Comparison of ENCODE assay signal across 8 cellular contexts in the genomic region with DNA sequence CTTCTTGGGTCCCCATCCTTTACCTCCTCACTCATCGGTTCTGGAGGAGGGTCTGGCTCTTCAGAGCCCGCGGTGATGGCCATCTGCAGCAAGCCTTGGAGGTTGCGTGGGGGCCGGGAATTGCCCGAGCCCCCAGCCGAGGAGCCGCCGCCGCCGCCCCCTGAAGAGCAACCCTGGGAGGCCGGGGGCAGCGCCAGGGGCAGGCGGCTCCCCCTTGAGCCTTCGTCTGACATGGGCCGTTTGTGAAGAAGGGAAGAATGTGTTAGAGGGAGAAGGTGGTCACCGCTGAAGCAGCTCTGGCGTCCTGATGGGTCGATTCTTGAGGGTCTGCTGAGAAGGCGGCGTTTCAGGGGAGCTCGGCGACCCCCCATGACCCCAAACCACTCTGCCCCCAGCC. TPM values are rescaled to one million over a fixed set of nuclear protein-coding genes. Genes with fewer than 3 reads are reported as not detected.
DNase-seq lines count a peak whose midpoint lies in the region; ATAC-seq, FAIRE-seq and TF ChIP-seq lines count a peak whose summit lies in the region.

No MANE protein-coding gene starts in this region.

- no peak overlapping the region for H2BK20ac ChIP-seq in H1 (ENCODE audit: low read length)

- peak overlapping the region; percentile 67 to 80 (median 76) for H3K9ac ChIP-seq in BLaER1 treated with 17β-estradiol and CSF1 and Interleukin-3, amounts not matched to agents 10 nM and 100 nM
- peak overlapping the region; percentile 80 for H3K9ac ChIP-seq in NT2/D1 (ENCODE audit: insufficient read length, low read depth)
- peak overlapping the region in 3 of 4 experiments; percentile 54 to 86 (median 86); a peak in 6 of 7 replicates for H3K9ac ChIP-seq in H1 (replicated peaks in 1 of 4; ENCODE audit: extremely low read depth in 1 of 4, low read depth in 3 of 4, low read length in 3 of 4)

- H3K9me3 Mint-ChIP-seq in neural crest cell = no peaks in the 10 kb centered on the region

- no peak overlapping the region for H2BK120ac ChIP-seq in H1 (replicated peaks; ENCODE audit: low read depth, low read length)

- H2AK5ac ChIP-seq in H1 (ENCODE audit: low read depth, low read length) = no peak overlapping the region

- H4K5ac ChIP-seq in H1 (ENCODE audit: insufficient read length, low read depth, low read length) = no peak overlapping the region

- peaks cover 36% of the 10 kb centered on the region for H3K4me1 Mint-ChIP-seq in neural crest cell

- peaks cover 40 to 61% (median 58%) of the 10 kb centered on the region in 10 experiments for H3K4me1 ChIP-seq in BLaER1 treated with 17β-estradiol and CSF1 and Interleukin-3, amounts not matched to agents 10 nM and 100 nM
- no peaks in the 10 kb centered on the region for H3K4me1 ChIP-seq in NT2/D1 (ENCODE audit: insufficient read depth, insufficient read length)
- H3K4me1 ChIP-seq in H1 (replicated peaks in 1 of 4; ENCODE audit: control insufficient read depth in 3 of 4, insufficient read depth in 4 of 4, low read length in 3 of 4) = peaks cover 3 to 19% (median 7%) of the 10 kb centered on the region in 4 experiments

- no peak for ATAC-seq in GM19023 (IDR thresholded peaks at IDR 0.05; ENCODE audit: unreplicated experiment)

- H4K91ac ChIP-seq in H1 (replicated peaks; ENCODE audit: insufficient read length, low read length) = no peak overlapping the region

- H4K8ac ChIP-seq in H1 (ENCODE audit: extremely low read depth, insufficient read depth, low read length) = peak overlapping the region; percentile 95; the same call in 1 of the 2 replicates

- POLR2A ChIA-PET in H1 (lab: Charles Lee; ENCODE audit: partially characterized antibody) = interaction anchor here (1.0 to 5.9 kb wide), 9 partner anchors 16 to 325 kb away, joined by 3 to 28 read pairs (median 5); partner anchors contain the start of genes PPP1R12C, PPP6R1 and UBE2S

- TF ChIP-seq RAD21 in H1 (IDR thresholded peaks at IDR 0.05 in 1 of 2, conservative IDR thresholded peaks at IDR 0.05 in 1 of 2; ENCODE audit: low read depth in 2 of 2, low read length in 2 of 2) = no peak

- H3K4ac ChIP-seq in H1 (replicated peaks; ENCODE audit: insufficient read length, low read depth, low read length) = no peak overlapping the region

- WGBS in H1 (ENCODE audit: extremely low coverage in 1 of 2, insufficient coverage in 1 of 2, insufficient read length in 1 of 2, insufficient replicate concordance in 2 of 2, low coverage in 1 of 2, low lambda C conversion rate in 2 of 2, missing lambda C conversion rate in 1 of 2), 2 experiments = 5% methylated on average over 23 of the region's 23 CpGs; no CpG with 5 or more reads in 1 of the 2 experiments

- no peak overlapping the region for H2BK15ac ChIP-seq in H1 (ENCODE audit: low read length)

- no peak overlapping the region for H3K23ac ChIP-seq in H1 (ENCODE audit: insufficient read length)

- H3K79me2 ChIP-seq in H1 (ENCODE audit: control insufficient read depth in 1 of 2, insufficient read depth in 2 of 2, low read length in 2 of 2) = peaks cover 3 to 6% of the 10 kb centered on the region in 2 experiments; a peak in 3 of 4 replicates

- H2BK5ac ChIP-seq in H1 (ENCODE audit: low read depth, low read length) = peak overlapping the region; percentile 90; the same call in 1 of the 2 replicates

- 0 out of 22 replicates have a peak, but pooled peaks cover 0 to 6% (median 0%) of the 10 kb centered on the region in 11 experiments for H4K20me1 ChIP-seq in BLaER1 treated with 17β-estradiol and CSF1 and Interleukin-3, amounts not matched to agents 10 nM and 100 nM
- peaks cover 3 to 4% of the 10 kb centered on the region in 2 experiments for H4K20me1 ChIP-seq in H1 (replicated peaks in 1 of 2; ENCODE audit: control insufficient read depth in 1 of 2, insufficient read depth in 2 of 2, low read length in 2 of 2)

- H3K4me3 ChIP-seq in BLaER1 treated with 17β-estradiol and CSF1 and Interleukin-3, amounts not matched to agents 10 nM and 100 nM = peak overlapping the region; percentile 56 to 79 (median 65)
- H3K4me3 ChIP-seq in NT2/D1 (ENCODE audit: insufficient read length, low read depth) = peak overlapping the region; percentile 78
- H3K4me3 ChIP-seq in H1 (ENCODE audit: extremely low read depth in 1 of 4, insufficient read depth in 2 of 4, low read depth in 3 of 4, low read length in 4 of 4) = peak overlapping the region; percentile 71 to 98 (median 90)

- H3K36me3 Mint-ChIP-seq in neural crest cell (ENCODE audit: low read depth) = peaks cover 3% of the 10 kb centered on the region

- no peak overlapping the region for H3K14ac ChIP-seq in H1 (ENCODE audit: insufficient read length)

- TF ChIP-seq EP300 in H1 (IDR thresholded peaks at IDR 0.05; ENCODE audit: borderline replicate concordance in 1 of 2, low read depth in 2 of 2, low read length in 2 of 2) = no peak

- peak overlapping the region; percentile 47 to 82 (median 76) for H3K27ac ChIP-seq in BLaER1 treated with 17β-estradiol and CSF1 and Interleukin-3, amounts not matched to agents 10 nM and 100 nM
- peak overlapping the region; percentile 85 for H3K27ac ChIP-seq in H1 (ENCODE audit: low read depth, low read length)

- CTCF ChIA-PET in H1 (lab: Charles Lee; ENCODE audit: partially characterized antibody) = interaction anchor here (1.4 to 1.5 kb wide), 2 partner anchors 11 to 24 kb away, joined by 4 to 6 read pairs; no protein-coding TSS in a partner anchor

- H2BK12ac ChIP-seq in H1 (ENCODE audit: low read depth, low read length) = no peak overlapping the region

- H3K4me2 ChIP-seq in BLaER1 treated with 17β-estradiol and CSF1 and Interleukin-3, amounts not matched to agents 10 nM and 100 nM = peak overlapping the region; percentile 79 to 98 (median 94)
- H3K4me2 ChIP-seq in H1 (ENCODE audit: insufficient read depth in 1 of 2, low read depth in 2 of 2, low read length in 2 of 2) = peak overlapping the region; percentile 86 to 87

- no peaks in the 10 kb centered on the region for H3K9me3 ChIP-seq in BLaER1 treated with 17β-estradiol and CSF1 and Interleukin-3, amounts not matched to agents 10 nM and 100 nM (replicated peaks in 1 of 11)
- H3K9me3 ChIP-seq in NT2/D1 (ENCODE audit: insufficient read depth, low read length) = no peaks in the 10 kb centered on the region
- H3K9me3 ChIP-seq in H1 (ENCODE audit: insufficient read depth in 2 of 2, low read depth in 1 of 2, low read length in 1 of 2) = no peaks in the 10 kb centered on the region; a peak in 1 of 4 replicates

- H3K27me3 Mint-ChIP-seq in neural crest cell (ENCODE audit: low read depth) = no peaks in the 10 kb centered on the region

- H2AFZ ChIP-seq in H1 (ENCODE audit: low read length) = peak overlapping the region; percentile 87; the same call in 1 of the 2 replicates

- peaks cover 4% of the 10 kb centered on the region; the same call in 1 of the 2 replicates for H3K79me1 ChIP-seq in H1 (ENCODE audit: low read depth, low read length)

- peaks cover 0 to 31% (median 19%) of the 10 kb centered on the region in 11 experiments; a peak in 20 of 22 replicates for H3K36me3 ChIP-seq in BLaER1 treated with 17β-estradiol and CSF1 and Interleukin-3, amounts not matched to agents 10 nM and 100 nM
- peaks cover 26% of the 10 kb centered on the region for H3K36me3 ChIP-seq in NT2/D1 (ENCODE audit: insufficient read depth, insufficient read length, low read length)
- peaks cover 0 to 9% (median 4%) of the 10 kb centered on the region in 4 experiments; a peak in 5 of 8 replicates for H3K36me3 ChIP-seq in H1 (ENCODE audit: control insufficient read depth in 2 of 4, insufficient read depth in 4 of 4, low read length in 3 of 4)

- H3K4me3 Mint-ChIP-seq in neural crest cell = peak overlapping the region; percentile 99

- TF ChIP-seq CTCF in H1 (IDR thresholded peaks at IDR 0.05; ENCODE audit: control extremely low read depth in 1 of 3, insufficient read depth in 1 of 3, low read depth in 1 of 3, low read length in 3 of 3) (no peak), neural crest cell (conservative IDR thresholded peaks at IDR 0.05) (no peak)

- H3K18ac ChIP-seq in H1 (ENCODE audit: extremely low read depth, low read length) = peak overlapping the region; percentile 32; the same call in 1 of the 2 replicates

- no peak overlapping the region for H3K56ac ChIP-seq in H1 (replicated peaks; ENCODE audit: insufficient read length, low read depth, low read length)

- H3K27ac Mint-ChIP-seq in neural crest cell (ENCODE audit: unreplicated experiment) = peak overlapping the region; percentile 99

- DNase-seq in NT2/D1 (ENCODE audit: low read depth, low spot score) (no peak), H1 (ENCODE audit: low read depth in 1 of 2, low spot score in 2 of 2) (no peak), neural crest cell (ENCODE audit: low read depth, low spot score) (no peak), SKM-1 treated with dmso at 0.1 percent for 144 hours (lab: John Stamatoyannopoulos, UW; ENCODE audit: unreplicated experiment) (no peak), DMS53 treated with DMSO at 0.1 percent for 48 hours (lab: John Stamatoyannopoulos, UW; ENCODE audit: unreplicated experiment) (no peak), SKM-1 (lab: John Stamatoyannopoulos, UW; ENCODE audit: unreplicated experiment) (no peak)

- peaks cover 9% of the 10 kb centered on the region; the same call in 1 of the 2 replicates for H3K23me2 ChIP-seq in H1 (ENCODE audit: low read depth, low read length)

- no peak; a peak in 1 of 3 replicates for TF ChIP-seq POLR2A in H1 (IDR thresholded peaks at IDR 0.05; ENCODE audit: control extremely low read depth in 1 of 2, low read depth in 2 of 2, low read length in 2 of 2)

- FAIRE-seq in H1 (lab: Jason Lieb, UNC) = no peak

- H3K27me3 ChIP-seq in BLaER1 treated with 17β-estradiol and CSF1 and Interleukin-3, amounts not matched to agents 10 nM and 100 nM = no peaks in the 10 kb centered on the region
- H3K27me3 ChIP-seq in NT2/D1 (ENCODE audit: insufficient read depth, insufficient read length) = no peaks in the 10 kb centered on the region
- no peaks in the 10 kb centered on the region for H3K27me3 ChIP-seq in H1 (replicated peaks in 1 of 4; ENCODE audit: control insufficient read depth in 3 of 4, extremely low read depth in 1 of 4, insufficient read depth in 3 of 4, low read length in 3 of 4)

RNA-seq across cellular contexts. Expression of gene HSPBP1, which starts 0.5 kb away (rescaled TPM):
- 63.4 and 68.8 TPM in 2 replicates for total RNA-seq in H1 (2021; fragmentation: NEBNext Ultra II Directional; extraction: Animal tissue kit (Norgen Biotek cat#: 25700))
- polyA plus RNA-seq in H1 (2011; rRNA removed) = 100 and 111 TPM in 2 replicates
- 86.6 TPM for polyA plus RNA-seq in H1 (2011; cell fraction: cytosol; rRNA removed)
- 74.0 TPM for polyA plus RNA-seq in H1 (2011; cell fraction: nucleus; rRNA removed)
- polyA plus RNA-seq in H1 (2012, experiment 1 of 2) = 44.6 to 69.6 TPM (median 66.9 TPM) in 4 replicates
- polyA plus RNA-seq in H1 (2012, experiment 2 of 2) = 84.2 TPM
- 34.0 TPM for polyA plus RNA-seq in H1 (2013, experiment 1 of 2)
- 34.1 TPM for polyA plus RNA-seq in H1 (2013, experiment 2 of 2)
- 16.1 and 17.2 TPM in 2 replicates for polyA minus RNA-seq in H1 (2011; rRNA and poly(A)+ RNA removed)
- 28.0 TPM for polyA minus RNA-seq in H1 (2011; cell fraction: cytosol; rRNA and poly(A)+ RNA removed)
- polyA minus RNA-seq in H1 (2011; cell fraction: nucleus; rRNA and poly(A)+ RNA removed) = 21.6 TPM
- 53.8 and 54.7 TPM in 2 replicates for total RNA-seq in neural crest cell

RNA-seq across cellular contexts. Expression of gene BRSK1, which starts 4.4 kb away (rescaled TPM):
- 32.7 and 33.6 TPM in 2 replicates for total RNA-seq in H1 (2021; fragmentation: NEBNext Ultra II Directional; extraction: Animal tissue kit (Norgen Biotek cat#: 25700))
- 27.6 and 55.2 TPM in 2 replicates for polyA plus RNA-seq in H1 (2011; rRNA removed)
- 51.4 TPM for polyA plus RNA-seq in H1 (2011; cell fraction: cytosol; rRNA removed)
- polyA plus RNA-seq in H1 (2011; cell fraction: nucleus; rRNA removed) = 281 TPM
- 32.1 to 43.0 TPM (median 39.5 TPM) in 4 replicates for polyA plus RNA-seq in H1 (2012, experiment 1 of 2)
- polyA plus RNA-seq in H1 (2012, experiment 2 of 2) = 19.0 TPM
- 19.6 TPM for polyA plus RNA-seq in H1 (2013, experiment 1 of 2)
- polyA plus RNA-seq in H1 (2013, experiment 2 of 2) = 16.3 TPM
- polyA minus RNA-seq in H1 (2011; rRNA and poly(A)+ RNA removed) = 10.9 and 17.1 TPM in 2 replicates
- 14.6 TPM for polyA minus RNA-seq in H1 (2011; cell fraction: cytosol; rRNA and poly(A)+ RNA removed)
- 30.8 TPM for polyA minus RNA-seq in H1 (2011; cell fraction: nucleus; rRNA and poly(A)+ RNA removed)
- 50.0 and 50.7 TPM in 2 replicates for total RNA-seq in neural crest cell

RNA-seq across cellular contexts. Expression of gene PPP6R1, which starts 20.6 kb away (rescaled TPM):
- total RNA-seq in H1 (2021; fragmentation: NEBNext Ultra II Directional; extraction: Animal tissue kit (Norgen Biotek cat#: 25700)) = 74.4 and 75.6 TPM in 2 replicates
- polyA plus RNA-seq in H1 (2011; rRNA removed) = 36.4 and 52.5 TPM in 2 replicates
- polyA plus RNA-seq in H1 (2011; cell fraction: cytosol; rRNA removed) = 44.1 TPM
- 72.3 TPM for polyA plus RNA-seq in H1 (2011; cell fraction: nucleus; rRNA removed)
- 38.2 to 56.4 TPM (median 52.6 TPM) in 4 replicates for polyA plus RNA-seq in H1 (2012, experiment 1 of 2)
- 46.1 TPM for polyA plus RNA-seq in H1 (2012, experiment 2 of 2)
- 34.4 TPM for polyA plus RNA-seq in H1 (2013, experiment 1 of 2)
- 33.2 TPM for polyA plus RNA-seq in H1 (2013, experiment 2 of 2)
- polyA minus RNA-seq in H1 (2011; rRNA and poly(A)+ RNA removed) = 55.1 and 73.5 TPM in 2 replicates
- 62.7 TPM for polyA minus RNA-seq in H1 (2011; cell fraction: cytosol; rRNA and poly(A)+ RNA removed)
- 41.3 TPM for polyA minus RNA-seq in H1 (2011; cell fraction: nucleus; rRNA and poly(A)+ RNA removed)
- total RNA-seq in neural crest cell = 71.2 and 73.1 TPM in 2 replicates

RNA-seq across cellular contexts. Expression of gene TMEM150B, which starts 45.8 kb away (rescaled TPM):
- 0.88 and 0.91 TPM in 2 replicates for total RNA-seq in H1 (2021; fragmentation: NEBNext Ultra II Directional; extraction: Animal tissue kit (Norgen Biotek cat#: 25700))
- 0.41 and 0.46 TPM in 2 replicates for polyA plus RNA-seq in H1 (2011; rRNA removed)
- 0.39 TPM for polyA plus RNA-seq in H1 (2011; cell fraction: cytosol; rRNA removed)
- 0.27 TPM for polyA plus RNA-seq in H1 (2011; cell fraction: nucleus; rRNA removed)
- 0.20 to 0.63 TPM (median 0.27 TPM) in 3 of 4 replicates, not detected in the other for polyA plus RNA-seq in H1 (2012, experiment 1 of 2)
- 0.31 TPM for polyA plus RNA-seq in H1 (2012, experiment 2 of 2)
- polyA plus RNA-seq in H1 (2013, experiment 1 of 2) = 0.34 TPM
- polyA plus RNA-seq in H1 (2013, experiment 2 of 2) = 0.22 TPM
- polyA minus RNA-seq in H1 (2011; rRNA and poly(A)+ RNA removed) = 0.35 TPM in 1 of 2 replicates, not detected in the other
- polyA minus RNA-seq in H1 (2011; cell fraction: cytosol; rRNA and poly(A)+ RNA removed) = not detected
- polyA minus RNA-seq in H1 (2011; cell fraction: nucleus; rRNA and poly(A)+ RNA removed) = not detected
- not detected in 2 replicates for total RNA-seq in neural crest cell

RNA-seq across cellular contexts. Expression of gene TMEM86B, which starts 50.8 kb away (rescaled TPM):
- total RNA-seq in H1 (2021; fragmentation: NEBNext Ultra II Directional; extraction: Animal tissue kit (Norgen Biotek cat#: 25700)) = 2.0 and 2.1 TPM in 2 replicates
- 2.9 and 4.2 TPM in 2 replicates for polyA plus RNA-seq in H1 (2011; rRNA removed)
- polyA plus RNA-seq in H1 (2011; cell fraction: cytosol; rRNA removed) = 1.6 TPM
- polyA plus RNA-seq in H1 (2011; cell fraction: nucleus; rRNA removed) = 11.9 TPM
- polyA plus RNA-seq in H1 (2012, experiment 1 of 2) = 0.81 to 2.9 TPM (median 2.6 TPM) in 4 replicates
- polyA plus RNA-seq in H1 (2012, experiment 2 of 2) = 2.2 TPM
- 2.2 TPM for polyA plus RNA-seq in H1 (2013, experiment 1 of 2)
- polyA plus RNA-seq in H1 (2013, experiment 2 of 2) = 1.9 TPM
- polyA minus RNA-seq in H1 (2011; rRNA and poly(A)+ RNA removed) = 0.63 and 1.7 TPM in 2 replicates
- not detected for polyA minus RNA-seq in H1 (2011; cell fraction: cytosol; rRNA and poly(A)+ RNA removed)
- polyA minus RNA-seq in H1 (2011; cell fraction: nucleus; rRNA and poly(A)+ RNA removed) = 4.3 TPM
- total RNA-seq in neural crest cell = 4.9 and 5.8 TPM in 2 replicates
